12 cellular contexts compared by ENCODE assay signal in genomic region chr5:31237159-31237558, GRCh38. TPM values are rescaled to one million over a fixed set of nuclear protein-coding genes. Genes with fewer than 3 reads are reported as not detected.
A peak's percentile ranks its signal among the peaks of the same experiment; 100 is the strongest.
DNase-seq lines count a peak whose midpoint lies in the region; ATAC-seq and TF ChIP-seq lines count a peak whose summit lies in the region.
"Had no signal": no experiment of that assay in that cellular context is flagged by ENCODE, and none has a peak within 500 bp of the region (broad histone marks: within the 10 kb centered on the region; RNA-seq: fewer than 3 reads in every experiment).

No MANE protein-coding gene starts in this region.

- H3K4me3 ChIP-seq in A673 (ENCODE audit: low read depth, low read length, poor library complexity, severe bottlenecking) (no peak overlapping the region), GM23338 (no peak overlapping the region), PC-3 (ENCODE audit: low read length) (no peak overlapping the region), fibroblast of mammary gland (ENCODE audit: control insufficient read depth, low read depth, low read length) (no peak overlapping the region), lower leg skin (ENCODE audit: low read depth, poor library complexity, severe bottlenecking) (no peak overlapping the region)
- H3K4me3 ChIP-seq: uterus had no signal

- H3K36me3 ChIP-seq in A673 (ENCODE audit: insufficient read depth, low read length, poor library complexity, severe bottlenecking) (no peaks in the 10 kb centered on the region), GM23338 (ENCODE audit: insufficient read depth) (no peaks in the 10 kb centered on the region), PC-3 (ENCODE audit: low read depth, low read length) (no peaks in the 10 kb centered on the region)
- H3K36me3 ChIP-seq: uterus had no signal

- CTCF ChIA-PET in A673 (lab: Charles Lee), result interaction anchor here (0.6 to 1.2 kb wide), 2 partner anchors 33 to 97 kb away, joined by 3 to 7 read pairs; no protein-coding TSS in a partner anchor
- CTCF ChIA-PET in PC-3 (lab: Charles Lee), result no interaction called here

- TF ChIP-seq CTCF in A673 (conservative IDR thresholded peaks at IDR 0.05; ENCODE audit: low read depth, low read length) (peak; percentile 47), GM23338 (conservative IDR thresholded peaks at IDR 0.05; ENCODE audit: low read depth in 2 of 2) (peak; percentile 41 to 80; a peak in 3 of 4 replicates), PC-3 (conservative IDR thresholded peaks at IDR 0.05; ENCODE audit: low read depth, low read length) (peak; percentile 27; the same call in 1 of the 2 replicates), fibroblast of mammary gland (conservative IDR thresholded peaks at IDR 0.05; ENCODE audit: control insufficient read depth, insufficient read depth, low read depth, low read length) (peak; percentile 8), lower leg skin (IDR thresholded peaks at IDR 0.05) (no peak)

- H3F3A ChIP-seq in GM23338 (replicated peaks; ENCODE audit: low read depth), result no peaks in the 10 kb centered on the region
- no peaks in the 10 kb centered on the region for H3F3A ChIP-seq in PC-3 (ENCODE audit: low read length, unreplicated experiment)

- 46% methylated on average over 5 of the region's 5 CpGs for WGBS in lower leg skin, 2 donors

- H3K27me3 Mint-ChIP-seq in GM23338 (ENCODE audit: insufficient read depth, low read depth, poor library complexity), result no peaks in the 10 kb centered on the region

- TF ChIP-seq POLR2A in lower leg skin (IDR thresholded peaks at IDR 0.05), result no peak

- H3K4me1 ChIP-seq in A673 (ENCODE audit: insufficient read depth, low read length, poor library complexity, severe bottlenecking) (peaks cover 29% of the 10 kb centered on the region), GM23338 (ENCODE audit: insufficient read depth) (no peaks in the 10 kb centered on the region), PC-3 (ENCODE audit: insufficient read depth, low read length) (no peaks in the 10 kb centered on the region)
- H3K4me1 ChIP-seq: uterus had no signal

- H3K27me3 ChIP-seq in A673 (replicated peaks; ENCODE audit: insufficient read depth, low read depth, low read length, poor library complexity) (no peaks in the 10 kb centered on the region), GM23338 (ENCODE audit: insufficient read depth) (no peaks in the 10 kb centered on the region), PC-3 (ENCODE audit: low read length) (no peaks in the 10 kb centered on the region)
- H3K27me3 ChIP-seq: uterus had no signal

- H3K9me2 ChIP-seq in GM23338 (ENCODE audit: insufficient read depth) (0 out of 2 replicates have a peak, but pooled peaks cover 3% of the 10 kb centered on the region), PC-3 (replicated peaks; ENCODE audit: low read length) (no peaks in the 10 kb centered on the region)

- ATAC-seq in GM23338, result peak; percentile 78
- no peak; the same call in 1 of the 2 replicates for ATAC-seq in PC-3
- ATAC-seq in GM21786 (IDR thresholded peaks at IDR 0.05; ENCODE audit: unreplicated experiment), result no peak

- H3K4me2 ChIP-seq in GM23338 (no peak overlapping the region), PC-3 (ENCODE audit: low read length) (no peak overlapping the region)

- BruUV-seq in A673 (replicated peaks; lab: Mats Ljungman, UMichigan), result no TSS peak
- BruUV-seq in PC-3 (replicated peaks; lab: Mats Ljungman, UMichigan), result no TSS peak

- H3K36me3 Mint-ChIP-seq in GM23338 (ENCODE audit: low read depth), result no peaks in the 10 kb centered on the region
- H3K36me3 Mint-ChIP-seq: CD14-positive monocyte had no signal

- no peak overlapping the region for H3K9ac ChIP-seq in PC-3 (ENCODE audit: low read length)

- no peak overlapping the region for H3K27ac Mint-ChIP-seq in GM23338
- H3K27ac Mint-ChIP-seq: CD14-positive monocyte had no signal

- no peaks in the 10 kb centered on the region for H3K9me3 ChIP-seq in A673 (ENCODE audit: low read depth, low read length, poor library complexity, severe bottlenecking)
- no peaks in the 10 kb centered on the region for H3K9me3 ChIP-seq in PC-3 (ENCODE audit: low read length)
- H3K9me3 ChIP-seq: uterus had no signal

- no peak overlapping the region for H3K4me3 Mint-ChIP-seq in GM23338
- H3K4me3 Mint-ChIP-seq: CD14-positive monocyte had no signal

- POLR2A ChIA-PET in A673 (lab: Charles Lee; ENCODE audit: low non-redundant PET) (interaction anchor here (0.5 kb wide), 1 partner anchor 37 kb away, joined by 4 read pairs; no protein-coding TSS in a partner anchor), PC-3 (lab: Charles Lee; ENCODE audit: unreplicated experiment) (no interaction called here)

- H2AFZ ChIP-seq in GM23338 (no peak overlapping the region), PC-3 (ENCODE audit: low read length) (no peak overlapping the region)

- H3K79me2 ChIP-seq in GM23338 (replicated peaks; ENCODE audit: insufficient read depth) (no peaks in the 10 kb centered on the region), PC-3 (ENCODE audit: low read length) (no peaks in the 10 kb centered on the region)

- H3K27ac ChIP-seq in A673 (ENCODE audit: low read depth, low read length, poor library complexity, severe bottlenecking), result no peak overlapping the region
- H3K27ac ChIP-seq in GM23338 (ENCODE audit: low read depth), result no peak overlapping the region
- no peak overlapping the region for H3K27ac ChIP-seq in PC-3 (ENCODE audit: low read length)
- no peak overlapping the region for H3K27ac ChIP-seq in caudate nucleus (ENCODE audit: low read depth, low read length)
- H3K27ac ChIP-seq: uterus had no signal

- peak; percentile 22 for DNase-seq in A673 (ENCODE audit: low spot score)
- DNase-seq in GM23338 (ENCODE audit: low spot score), result peak; percentile 46
- DNase-seq in PC-3, result peak; percentile 14
- DNase-seq in fibroblast of mammary gland (ENCODE audit: low read depth), result peak; percentile 21
- DNase-seq in lower leg skin (ENCODE audit: low spot score in 2 of 2), result no peak
- no peak for DNase-seq in caudate nucleus (lab: John Stamatoyannopoulos, UW)
- DNase-seq in effector CD8-positive, alpha-beta T cell (lab: John Stamatoyannopoulos, UW), result no peak
- DNase-seq: kidney glomerular epithelial cell; stimulated activated CD4-positive, alpha-beta T cell treated with anti-CD3 and anti-CD28 coated beads, Interleukin-12 subunit alpha, Interleukin-12 subunit beta, amount 100 ng/mL, for 4 hours; uterus had no signal

- intact Hi-C loops in A673 (cut with micrococcal nuclease; ENCODE audit: unreplicated experiment) (loop anchor here (5.0 kb wide), 1 partner anchor 250 kb away; no protein-coding TSS in a partner anchor), PC-3 (cut with micrococcal nuclease) (no loop called here), lower leg skin (cut with DNase I; ENCODE audit: low total_unique reads) (no loop called here)

- H3K9me3 Mint-ChIP-seq in GM23338, result no peaks in the 10 kb centered on the region
- H3K9me3 Mint-ChIP-seq: CD14-positive monocyte had no signal

- H3K4me1 Mint-ChIP-seq in GM23338, result peaks cover 10% of the 10 kb centered on the region; the same call in 2 of the 3 replicates
- H3K4me1 Mint-ChIP-seq: CD14-positive monocyte had no signal

- H4K20me1 ChIP-seq in GM23338 (replicated peaks; ENCODE audit: insufficient read depth) (no peaks in the 10 kb centered on the region), PC-3 (ENCODE audit: low read length) (no peaks in the 10 kb centered on the region)

TF ChIP-seq in GM23338, 12 proteins besides CTCF, POLR2A, EP300 and RAD21 (continues in another document):
- no peak for TF ChIP-seq ZNF114 (CRISPR knock-in tag; IDR thresholded peaks at IDR 0.05)
- no peak for TF ChIP-seq ETS1 (IDR thresholded peaks at IDR 0.05)
- TF ChIP-seq EZH2phosphoT487 (IDR thresholded peaks at IDR 0.05; ENCODE audit: unreplicated experiment), result no peak
- no peak for TF ChIP-seq EZH2 (IDR thresholded peaks at IDR 0.05; ENCODE audit: low read depth, unreplicated experiment)

RNA-seq across cellular contexts. Expression of gene CDH6, which starts 43.7 kb away (rescaled TPM):
- total RNA-seq in A673 (2021) (3.6 and 4.1 TPM in 2 replicates), PC-3 (2014; rRNA removed) (1.8 and 1.9 TPM in 2 replicates), lower leg skin (1 to 10 TPM in 2 of 4 donors, under 1 TPM in 2; 0.13 to 2.5 (median 0.82) TPM)
- 0.23 and 1.1 TPM in 2 replicates for total RNA-seq in GM23338 (2014; rRNA removed; shearing (Covaris generic))
- polyA plus RNA-seq in GM23338 (2016; fragmentation: Nextera tagmentation; extraction: Ambion mirVana), result 0.42 and 0.60 TPM in 2 replicates
- polyA plus RNA-seq: CD14-positive monocyte had no signal

Comparison
In these comparisons a context has a peak if more than half of its experiments do, and no peak if none do; other contexts are left out.
1. DNase-seq: peak in A673 (single experiment), GM23338 (single experiment), PC-3 (single experiment) and fibroblast of mammary gland (single experiment); none in lower leg skin (0 of 2), caudate nucleus (0 of 61) and effector CD8-positive, alpha-beta T cell (single experiment).
2. CTCF ChIP-seq: peak in A673 (single experiment), GM23338 (2 of 2), PC-3 (single experiment) and fibroblast of mammary gland (single experiment); none in lower leg skin (0 of 3).